16 cellular contexts compared by ENCODE assay signal in genomic region chr7:15783971-15784693, GRCh38.
DNase-seq lines count a peak whose midpoint lies in the region; ATAC-seq and TF ChIP-seq lines count a peak whose summit lies in the region.
"Had no signal": no experiment of that assay in that cellular context is flagged by ENCODE, and none has a peak within 500 bp of the region (broad histone marks: within the 10 kb centered on the region; RNA-seq: fewer than 3 reads in every experiment).

No MANE protein-coding gene starts in this region.

- POLR2A ChIA-PET in activated CD4-positive, alpha-beta memory T cell treated with anti-CD3 and anti-CD28 coated beads, Interleukin-2, amount 10 ng/mL, durations not matched to agents 7 days and 5 days (lab: Charles Lee), result no interaction called here

- H3K4me1 ChIP-seq in endodermal cell (ENCODE audit: control insufficient read depth, insufficient read depth, low read length) (no peaks in the 10 kb centered on the region), mesendoderm (ENCODE audit: control insufficient read depth, low read depth, low read length) (no peaks in the 10 kb centered on the region)
- H3K4me1 ChIP-seq: right lobe of liver, SJSA1 had no signal

- peak; percentile 55 for TF ChIP-seq CTCF in endodermal cell (conservative IDR thresholded peaks at IDR 0.05)

- no peak overlapping the region for H3K4me3 Mint-ChIP-seq in endodermal cell
- H3K4me3 Mint-ChIP-seq in immature natural killer cell, result no peak overlapping the region
- no peak overlapping the region for H3K4me3 Mint-ChIP-seq in activated CD4-positive, alpha-beta memory T cell treated with anti-CD3 and anti-CD28 coated beads, Interleukin-2, amount 10 ng/mL, durations not matched to agents 7 days and 5 days
- H3K4me3 Mint-ChIP-seq: activated CD8-positive, alpha-beta memory T cell treated with anti-CD3 and anti-CD28 coated beads, Interleukin-2, amount 10 ng/mL, durations not matched to agents 7 days and 5 days; activated naive CD4-positive, alpha-beta T cell treated with anti-CD3 and anti-CD28 coated beads, Interleukin-2, amount 50 U/mL, for 24 hours; CD4-positive, CD25-positive, alpha-beta regulatory T cell; stimulated activated naive CD8-positive, alpha-beta T cell treated with anti-CD3 and anti-CD28 coated beads, Interleukin-15, Interleukin-2, amounts not matched to agents 100 ng/mL and 50 ng/mL, for 24 hours had no signal

- no peaks in the 10 kb centered on the region for H3K27me3 Mint-ChIP-seq in endodermal cell (ENCODE audit: insufficient read depth)
- peaks cover 0 to 2% (median 0%) of the 10 kb centered on the region in 3 donors for H3K27me3 Mint-ChIP-seq in immature natural killer cell (ENCODE audit: low read depth in 3 of 3)
- no peaks in the 10 kb centered on the region for H3K27me3 Mint-ChIP-seq in activated CD4-positive, alpha-beta memory T cell treated with anti-CD3 and anti-CD28 coated beads, Interleukin-2, amount 10 ng/mL, durations not matched to agents 7 days and 5 days
- H3K27me3 Mint-ChIP-seq: activated CD8-positive, alpha-beta memory T cell treated with anti-CD3 and anti-CD28 coated beads, Interleukin-2, amount 10 ng/mL, durations not matched to agents 7 days and 5 days; activated naive CD4-positive, alpha-beta T cell treated with anti-CD3 and anti-CD28 coated beads, Interleukin-2, amount 50 U/mL, for 24 hours; CD4-positive, CD25-positive, alpha-beta regulatory T cell; stimulated activated naive CD8-positive, alpha-beta T cell treated with anti-CD3 and anti-CD28 coated beads, Interleukin-15, Interleukin-2, amounts not matched to agents 100 ng/mL and 50 ng/mL, for 24 hours had no signal

- no peak overlapping the region for H2BK120ac ChIP-seq in mesendoderm (ENCODE audit: low read depth, low read length)

- DNase-seq in RPMI7951 (ENCODE audit: low read depth) (peak; percentile 30), endodermal cell (no peak), mesendoderm (peak; percentile 54), superior temporal gyrus (ENCODE audit: extremely low spot score) (peak; percentile 44), immature natural killer cell (no peak)
- DNase-seq in activated CD4-positive, alpha-beta memory T cell treated with anti-CD3 and anti-CD28 coated beads, Interleukin-2, amount 10 ng/mL, durations not matched to agents 7 days and 5 days, result no peak
- DNase-seq: activated CD8-positive, alpha-beta memory T cell treated with anti-CD3 and anti-CD28 coated beads, Interleukin-2, amount 10 ng/mL, durations not matched to agents 7 days and 5 days; CD4-positive, CD25-positive, alpha-beta regulatory T cell; NCI-H2081 treated with DMSO at 0.1 percent for 48 hours; right lobe of liver had no signal

- peaks cover 2% of the 10 kb centered on the region for H3K4me1 Mint-ChIP-seq in endodermal cell
- no peaks in the 10 kb centered on the region for H3K4me1 Mint-ChIP-seq in immature natural killer cell
- no peaks in the 10 kb centered on the region for H3K4me1 Mint-ChIP-seq in activated CD4-positive, alpha-beta memory T cell treated with anti-CD3 and anti-CD28 coated beads, Interleukin-2, amount 10 ng/mL, durations not matched to agents 7 days and 5 days
- H3K4me1 Mint-ChIP-seq: activated CD8-positive, alpha-beta memory T cell treated with anti-CD3 and anti-CD28 coated beads, Interleukin-2, amount 10 ng/mL, durations not matched to agents 7 days and 5 days; activated naive CD4-positive, alpha-beta T cell treated with anti-CD3 and anti-CD28 coated beads, Interleukin-2, amount 50 U/mL, for 24 hours; CD4-positive, CD25-positive, alpha-beta regulatory T cell had no signal

- no peak overlapping the region for H2AK5ac ChIP-seq in mesendoderm (ENCODE audit: low read length)

- H4K5ac ChIP-seq in mesendoderm (ENCODE audit: low read length), result no peak overlapping the region

- H3K18ac ChIP-seq in mesendoderm (ENCODE audit: low read length), result no peak overlapping the region

- no peak overlapping the region for H3K4ac ChIP-seq in mesendoderm (ENCODE audit: low read depth, low read length)

- H2BK15ac ChIP-seq in mesendoderm (replicated peaks; ENCODE audit: low read depth), result no peak overlapping the region

- H3K36me3 ChIP-seq in endodermal cell (ENCODE audit: control insufficient read depth, insufficient read depth, low read length) (no peaks in the 10 kb centered on the region), mesendoderm (ENCODE audit: control insufficient read depth, insufficient read depth, low read length) (no peaks in the 10 kb centered on the region)
- H3K36me3 ChIP-seq: esophagus muscularis mucosa, right lobe of liver, SJSA1 had no signal

- H3K27ac ChIP-seq in endodermal cell (ENCODE audit: low read depth, low read length) (no peak overlapping the region), mesendoderm (ENCODE audit: low read depth, low read length) (no peak overlapping the region)
- H3K27ac ChIP-seq: esophagus muscularis mucosa, right lobe of liver, SJSA1 had no signal

- H4K8ac ChIP-seq in mesendoderm (ENCODE audit: low read depth, low read length), result no peak overlapping the region

- 63% methylated on average over 1 of the region's 1 CpG; no CpG with 5 or more reads in 1 of the 2 experiments for WGBS in endodermal cell (ENCODE audit: insufficient coverage in 1 of 2, insufficient read length in 1 of 2), 2 experiments
- WGBS in mesendoderm (ENCODE audit: extremely low coverage, insufficient coverage, low lambda C conversion rate), result no CpG with 5 or more reads among the region's 1 CpG

- no peaks in the 10 kb centered on the region for H3K79me2 ChIP-seq in mesendoderm (ENCODE audit: control insufficient read depth, insufficient read depth, low read length)

- H3K27ac Mint-ChIP-seq in endodermal cell (no peak overlapping the region), immature natural killer cell (no peak overlapping the region)
- no peak overlapping the region for H3K27ac Mint-ChIP-seq in activated CD4-positive, alpha-beta memory T cell treated with anti-CD3 and anti-CD28 coated beads, Interleukin-2, amount 10 ng/mL, durations not matched to agents 7 days and 5 days
- H3K27ac Mint-ChIP-seq: activated CD8-positive, alpha-beta memory T cell treated with anti-CD3 and anti-CD28 coated beads, Interleukin-2, amount 10 ng/mL, durations not matched to agents 7 days and 5 days; activated naive CD4-positive, alpha-beta T cell treated with anti-CD3 and anti-CD28 coated beads, Interleukin-2, amount 50 U/mL, for 24 hours; CD4-positive, CD25-positive, alpha-beta regulatory T cell; stimulated activated naive CD8-positive, alpha-beta T cell treated with anti-CD3 and anti-CD28 coated beads, Interleukin-15, Interleukin-2, amounts not matched to agents 100 ng/mL and 50 ng/mL, for 24 hours had no signal

- no peak overlapping the region for H3K4me2 ChIP-seq in mesendoderm (ENCODE audit: low read length)

- H3K4me3 ChIP-seq in endodermal cell (ENCODE audit: low read length) (no peak overlapping the region), mesendoderm (ENCODE audit: low read length) (no peak overlapping the region)
- H3K4me3 ChIP-seq: esophagus muscularis mucosa, right lobe of liver, SJSA1 had no signal

- no peak for ATAC-seq in GM21390 (IDR thresholded peaks at IDR 0.05; ENCODE audit: unreplicated experiment)
- ATAC-seq: activated CD8-positive, alpha-beta memory T cell treated with anti-CD3 and anti-CD28 coated beads, Interleukin-2, amount 10 ng/mL, durations not matched to agents 7 days and 5 days; HCT116 had no signal

- no peak overlapping the region for H3K9ac ChIP-seq in endodermal cell (ENCODE audit: extremely low read depth, low read length, poor library complexity, severe bottlenecking)
- H3K9ac ChIP-seq in mesendoderm (ENCODE audit: low read length), result no peak overlapping the region

- H3K9me3 Mint-ChIP-seq in endodermal cell, result no peaks in the 10 kb centered on the region
- peaks cover 6 to 25% (median 11%) of the 10 kb centered on the region in 6 donors for H3K9me3 Mint-ChIP-seq in immature natural killer cell
- peaks cover 8% of the 10 kb centered on the region for H3K9me3 Mint-ChIP-seq in activated CD4-positive, alpha-beta memory T cell treated with anti-CD3 and anti-CD28 coated beads, Interleukin-2, amount 10 ng/mL, durations not matched to agents 7 days and 5 days

- H3K27me3 ChIP-seq in endodermal cell (ENCODE audit: control insufficient read depth, insufficient read depth, low read length, poor library complexity, severe bottlenecking) (no peaks in the 10 kb centered on the region), mesendoderm (ENCODE audit: insufficient read depth, low read length, poor library complexity) (no peaks in the 10 kb centered on the region)
- H3K27me3 ChIP-seq: esophagus muscularis mucosa, right lobe of liver, SJSA1 had no signal

- no peak overlapping the region for H3K23ac ChIP-seq in mesendoderm (ENCODE audit: low read length)

- no peak overlapping the region for H2BK5ac ChIP-seq in mesendoderm (ENCODE audit: low read length)

- H3K36me3 Mint-ChIP-seq in endodermal cell (ENCODE audit: low read depth), result no peaks in the 10 kb centered on the region
- no peaks in the 10 kb centered on the region for H3K36me3 Mint-ChIP-seq in immature natural killer cell
- H3K36me3 Mint-ChIP-seq in activated CD4-positive, alpha-beta memory T cell treated with anti-CD3 and anti-CD28 coated beads, Interleukin-2, amount 10 ng/mL, durations not matched to agents 7 days and 5 days (ENCODE audit: low read depth), result no peaks in the 10 kb centered on the region
- H3K36me3 Mint-ChIP-seq: activated CD8-positive, alpha-beta memory T cell treated with anti-CD3 and anti-CD28 coated beads, Interleukin-2, amount 10 ng/mL, durations not matched to agents 7 days and 5 days; activated naive CD4-positive, alpha-beta T cell treated with anti-CD3 and anti-CD28 coated beads, Interleukin-2, amount 50 U/mL, for 24 hours; CD4-positive, CD25-positive, alpha-beta regulatory T cell had no signal

- CTCF ChIA-PET in activated CD4-positive, alpha-beta memory T cell treated with anti-CD3 and anti-CD28 coated beads, Interleukin-2, amount 10 ng/mL, durations not matched to agents 7 days and 5 days (lab: Charles Lee), result no interaction called here

- H3K56ac ChIP-seq in mesendoderm (ENCODE audit: low read length), result no peak overlapping the region

- H3K9me3 ChIP-seq in endodermal cell (ENCODE audit: control insufficient read depth, low read length), result no peaks in the 10 kb centered on the region
- H3K9me3 ChIP-seq: esophagus muscularis mucosa, right lobe of liver, SJSA1 had no signal

- H3K79me1 ChIP-seq in mesendoderm (ENCODE audit: low read length), result no peaks in the 10 kb centered on the region

Comparison
In these comparisons a context has a peak if more than half of its experiments do, and no peak if none do; other contexts are left out.
1. DNase-seq: peak in RPMI7951 (single experiment), mesendoderm (single experiment) and superior temporal gyrus (single experiment); none in endodermal cell (single experiment), immature natural killer cell (0 of 3) and activated CD4-positive, alpha-beta memory T cell treated with anti-CD3 and anti-CD28 coated beads, Interleukin-2, amount 10 ng/mL, durations not matched to agents 7 days and 5 days (single experiment).